ENCODE assay signal across 17 cellular contexts in the genomic region with DNA sequence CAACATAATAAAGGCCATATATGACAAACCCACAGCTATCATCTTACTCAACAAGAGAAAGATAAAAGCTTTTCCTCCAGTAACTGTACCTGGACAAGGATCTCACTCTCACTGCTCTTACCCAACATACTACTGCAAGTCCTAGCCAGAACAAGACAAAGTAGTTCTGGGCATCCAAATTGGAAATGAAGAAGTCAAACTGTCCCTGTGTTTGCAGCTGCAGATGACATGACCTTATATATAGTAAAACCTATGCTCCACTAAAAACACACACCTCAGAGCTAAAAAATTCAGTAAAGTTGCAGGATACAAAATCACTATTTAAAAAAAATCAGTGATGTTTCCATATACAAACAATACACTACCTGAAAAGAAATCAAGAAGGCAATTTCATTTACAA. TPM values are rescaled to one million over a fixed set of nuclear protein-coding genes. Genes with fewer than 3 reads are reported as not detected.
DNase-seq lines count a peak whose midpoint lies in the region; ATAC-seq and TF ChIP-seq lines count a peak whose summit lies in the region.
"Had no signal": no experiment of that assay in that cellular context is flagged by ENCODE, and none has a peak within 500 bp of the region (broad histone marks: within the 10 kb centered on the region; RNA-seq: fewer than 3 reads in every experiment).

No MANE protein-coding gene starts in this region.

- H3K4me3 ChIP-seq in heart right ventricle = no peak overlapping the region
- H3K4me3 ChIP-seq: thoracic aorta had no signal

- DNase-seq in heart right ventricle = no peak
- DNase-seq in Right ventricle myocardium inferior (ENCODE audit: missing footprints) = no peak
- peak; percentile 36 for DNase-seq in MV-4-11 (lab: John Stamatoyannopoulos, UW)
- DNase-seq in stimulated activated naive B cell treated with anti-CD40 and anti-IgM and Interleukin-4, amounts not matched to agents 10 μg/mL and 1 μg/mL and 100 μg/mL, for 72 hours = no peak
- DNase-seq: activated CD4-positive, alpha-beta T cell treated with anti-CD3 and anti-CD28 coated beads, Interleukin-2, amount 50 U/mL, for 1 hour; amygdala; KG1; NCI-H1048; NCI-H187 treated with DMSO at 0.1 percent for 48 hours; NCI-H446; stimulated activated CD4-positive, alpha-beta T cell treated with anti-CD3 and anti-CD28 coated beads, Interleukin-2, amount 100 ng/mL, for 24 hours; stimulated activated naive CD4-positive, alpha-beta T cell treated with Interleukin-2 at 50 U/mL for 16 hours; T-helper 2 cell had no signal

- peak overlapping the region in 6 of 10 donors; percentile 41 to 71 (median 60) for H3K27ac ChIP-seq in heart right ventricle
- H3K27ac ChIP-seq: thoracic aorta had no signal

- H3K4me3 Mint-ChIP-seq in dendritic cell treated with granulocyte-macrophage colony-stimulating factor and Interleukin-4, amounts not matched to agents 40 ng/mL and 50 ng/mL, for 4 days = no peak overlapping the region
- no peak overlapping the region for H3K4me3 Mint-ChIP-seq in stimulated activated naive B cell treated with anti-CD40 and anti-IgM and Interleukin-4, amounts not matched to agents 10 μg/mL and 1 μg/mL and 100 μg/mL, for 72 hours

- no peak for ATAC-seq in heart right ventricle
- ATAC-seq in Right ventricle myocardium inferior = no peak
- no peak for ATAC-seq in stimulated activated naive B cell treated with anti-CD40 and anti-IgM and Interleukin-4, amounts not matched to agents 10 μg/mL and 1 μg/mL and 100 μg/mL, for 72 hours (replicated peaks)
- ATAC-seq in GM18520 (IDR thresholded peaks at IDR 0.05; ENCODE audit: unreplicated experiment) = no peak
- no peak for ATAC-seq in GM18858 (IDR thresholded peaks at IDR 0.05; ENCODE audit: unreplicated experiment)

- peak overlapping the region; percentile 68 for H3K27ac Mint-ChIP-seq in dendritic cell treated with granulocyte-macrophage colony-stimulating factor and Interleukin-4, amounts not matched to agents 40 ng/mL and 50 ng/mL, for 4 days
- peak overlapping the region; percentile 57 for H3K27ac Mint-ChIP-seq in stimulated activated naive B cell treated with anti-CD40 and anti-IgM and Interleukin-4, amounts not matched to agents 10 μg/mL and 1 μg/mL and 100 μg/mL, for 72 hours

- no peaks in the 10 kb centered on the region for H3K27me3 Mint-ChIP-seq in dendritic cell treated with granulocyte-macrophage colony-stimulating factor and Interleukin-4, amounts not matched to agents 40 ng/mL and 50 ng/mL, for 4 days
- H3K27me3 Mint-ChIP-seq in stimulated activated naive B cell treated with anti-CD40 and anti-IgM and Interleukin-4, amounts not matched to agents 10 μg/mL and 1 μg/mL and 100 μg/mL, for 72 hours = no peaks in the 10 kb centered on the region

- H3K4me1 Mint-ChIP-seq in dendritic cell treated with granulocyte-macrophage colony-stimulating factor and Interleukin-4, amounts not matched to agents 40 ng/mL and 50 ng/mL, for 4 days (ENCODE audit: low read depth) = peaks cover 76% of the 10 kb centered on the region
- peaks cover 60 to 80% of the 10 kb centered on the region in 2 donors for H3K4me1 Mint-ChIP-seq in stimulated activated naive B cell treated with anti-CD40 and anti-IgM and Interleukin-4, amounts not matched to agents 10 μg/mL and 1 μg/mL and 100 μg/mL, for 72 hours

- peaks cover 0 to 28% (median 10%) of the 10 kb centered on the region in 11 donors for H3K9me3 ChIP-seq in heart right ventricle
- H3K9me3 ChIP-seq: thoracic aorta had no signal

- no peaks in the 10 kb centered on the region for H3K27me3 ChIP-seq in heart right ventricle

- no peaks in the 10 kb centered on the region for H3K9me3 Mint-ChIP-seq in dendritic cell treated with granulocyte-macrophage colony-stimulating factor and Interleukin-4, amounts not matched to agents 40 ng/mL and 50 ng/mL, for 4 days
- peaks cover 15 to 21% of the 10 kb centered on the region in 2 donors for H3K9me3 Mint-ChIP-seq in stimulated activated naive B cell treated with anti-CD40 and anti-IgM and Interleukin-4, amounts not matched to agents 10 μg/mL and 1 μg/mL and 100 μg/mL, for 72 hours

- H3K36me3 Mint-ChIP-seq in dendritic cell treated with granulocyte-macrophage colony-stimulating factor and Interleukin-4, amounts not matched to agents 40 ng/mL and 50 ng/mL, for 4 days (ENCODE audit: low read depth) = peaks cover 7% of the 10 kb centered on the region
- peaks cover 32 to 52% of the 10 kb centered on the region in 2 donors for H3K36me3 Mint-ChIP-seq in stimulated activated naive B cell treated with anti-CD40 and anti-IgM and Interleukin-4, amounts not matched to agents 10 μg/mL and 1 μg/mL and 100 μg/mL, for 72 hours

- peaks cover 11 to 84% (median 69%) of the 10 kb centered on the region in 9 donors for H3K4me1 ChIP-seq in heart right ventricle

- no peak for TF ChIP-seq CTCF in heart right ventricle (IDR thresholded peaks at IDR 0.05)

- intact Hi-C loops in heart right ventricle (cut with DNase I) = no loop called here
- intact Hi-C loops in Right ventricle myocardium inferior (cut with DNase I) = no loop called here
- intact Hi-C loops in dendritic cell treated with granulocyte-macrophage colony-stimulating factor and Interleukin-4, amounts not matched to agents 40 ng/mL and 50 ng/mL, for 4 days (cut with micrococcal nuclease) = no loop called here

- no peaks in the 10 kb centered on the region for H3K36me3 ChIP-seq in heart right ventricle
- H3K36me3 ChIP-seq: thoracic aorta had no signal

RNA-seq across cellular contexts. Expression of a gene that starts 32.2 kb away (rescaled TPM):
- 10 to 100 TPM; 46.1 to 75.7 (median 60.8) TPM for total RNA-seq in heart right ventricle
- polyA plus RNA-seq in heart right ventricle = 10 to 100 TPM; 34.3 to 53.6 TPM
- 45.7 TPM for total RNA-seq in Right ventricle myocardium inferior
